Comparison of ENCODE assay signal across 10 cellular contexts in the genomic region with DNA sequence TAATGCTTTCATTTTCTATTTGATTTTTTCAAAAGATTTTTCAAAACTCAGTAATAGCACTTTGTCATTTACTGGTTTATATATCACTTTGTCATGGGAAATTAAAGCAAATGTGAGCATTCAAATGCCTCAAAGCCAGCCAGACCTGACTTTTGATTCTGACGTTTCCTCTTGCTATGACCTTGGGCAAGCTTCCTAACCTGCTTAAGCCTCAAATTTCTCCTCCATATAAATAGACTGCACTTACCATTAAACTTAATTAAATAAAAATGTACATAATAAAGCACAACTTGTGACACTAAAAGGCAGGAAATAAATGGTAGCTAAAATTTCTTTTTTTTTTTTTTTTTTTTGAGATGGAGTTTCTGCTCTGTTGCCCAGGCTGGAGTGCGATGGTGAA. TPM values are rescaled to one million over a fixed set of nuclear protein-coding genes. Genes with fewer than 3 reads are reported as not detected.
"Had no signal": no experiment of that assay in that cellular context is flagged by ENCODE, and none has a peak within 500 bp of the region (broad histone marks: within the 10 kb centered on the region; RNA-seq: fewer than 3 reads in every experiment).

No MANE protein-coding gene starts in this region.

- H3K9ac ChIP-seq: GM23248 had no signal

- H3K27ac ChIP-seq: GM23248 had no signal

- DNase-seq: GM23248, GOT3, H7, HFFc6, IMR-90, KG1 had no signal

- H3K36me3 ChIP-seq: HAP-1 had no signal

- H2AFZ ChIP-seq: GM23248 had no signal

- H3K9me3 ChIP-seq: HAP-1 had no signal

- H3K4me3 ChIP-seq: GM23248, HAP-1, K562 had no signal

- ATAC-seq: HCT116, K562 had no signal

RNA-seq across cellular contexts. Expression of gene MCF2L2, which starts 19.2 kb away (rescaled TPM):
- total RNA-seq: GM23248, HT-29 had no signal
- polyA plus RNA-seq: GM23248, IMR-90 had no signal
